8 cellular contexts compared by ENCODE assay signal in genomic region chr10:62818426-62819011, GRCh38. TPM values are rescaled to one million over a fixed set of nuclear protein-coding genes. Genes with fewer than 3 reads are reported as not detected.
DNase-seq lines count a peak whose midpoint lies in the region; ATAC-seq and TF ChIP-seq lines count a peak whose summit lies in the region.

No MANE protein-coding gene starts in this region.

- H3K27me3 ChIP-seq in foreskin keratinocyte, result peaks cover 77% of the 10 kb centered on the region

- intact Hi-C loops in posterior vena cava (cut with DNase I), result loop anchor here in 1 of 2 donors (10.0 kb wide), 3 partner anchors 224 to 374 kb away; no protein-coding TSS in a partner anchor

- no peak overlapping the region for H3K27ac ChIP-seq in foreskin keratinocyte

- TF ChIP-seq CTCF in foreskin keratinocyte (conservative IDR thresholded peaks at IDR 0.05), result peak; percentile 16

- DNase-seq in activated effector memory CD4-positive, alpha-beta T cell treated with anti-CD3 and anti-CD28 coated beads, Interleukin-2, amount 50 U/mL, for 16 hours, result peak; percentile 88
- DNase-seq in activated effector memory CD4-positive, alpha-beta T cell treated with Interleukin-2 at 50 U/mL for 16 hours, result no peak
- DNase-seq in activated T-cell treated with anti-CD3 and anti-CD28 coated beads for 24 hours (ENCODE audit: low read depth) (peak; percentile 61), foreskin keratinocyte (no peak), posterior vena cava (ENCODE audit: low spot score) (peak; percentile 82)

- no peaks in the 10 kb centered on the region for H3K4me1 ChIP-seq in foreskin keratinocyte

- ATAC-seq in foreskin keratinocyte (no peak), HG03378 (IDR thresholded peaks at IDR 0.05; ENCODE audit: unreplicated experiment) (no peak), HG03571 (IDR thresholded peaks at IDR 0.05; ENCODE audit: unreplicated experiment) (no peak), HG02763 (IDR thresholded peaks at IDR 0.05; ENCODE audit: unreplicated experiment) (no peak)

RNA-seq across cellular contexts. Expression of gene EGR2, which starts 2.4 kb away (rescaled TPM):
- total RNA-seq in foreskin keratinocyte, result 0.03 TPM in 1 of 2 replicates, not detected in the other
- 0.06 TPM in 1 of 2 replicates, not detected in the other for polyA plus RNA-seq in foreskin keratinocyte
- total RNA-seq in posterior vena cava, result 1 to 10 TPM; 3.0 to 4.0 TPM

RNA-seq across cellular contexts. Expression of gene ADO, which starts 14.0 kb away (rescaled TPM):
- total RNA-seq in foreskin keratinocyte, result 15.0 and 16.2 TPM in 2 replicates
- 8.2 and 9.0 TPM in 2 replicates for polyA plus RNA-seq in foreskin keratinocyte
- total RNA-seq in posterior vena cava, result 10 to 100 TPM; 16.4 to 20.7 TPM

Comparison
In these comparisons a context has a peak if more than half of its experiments do, and no peak if none do; other contexts are left out.
1. DNase-seq: peak in activated effector memory CD4-positive, alpha-beta T cell treated with anti-CD3 and anti-CD28 coated beads, Interleukin-2, amount 50 U/mL, for 16 hours (single experiment), activated T-cell treated with anti-CD3 and anti-CD28 coated beads for 24 hours (single experiment) and posterior vena cava (single experiment); none in activated effector memory CD4-positive, alpha-beta T cell treated with Interleukin-2 at 50 U/mL for 16 hours (single experiment) and foreskin keratinocyte (0 of 2).